ENCODE assay signal across 15 cellular contexts in the genomic region with DNA sequence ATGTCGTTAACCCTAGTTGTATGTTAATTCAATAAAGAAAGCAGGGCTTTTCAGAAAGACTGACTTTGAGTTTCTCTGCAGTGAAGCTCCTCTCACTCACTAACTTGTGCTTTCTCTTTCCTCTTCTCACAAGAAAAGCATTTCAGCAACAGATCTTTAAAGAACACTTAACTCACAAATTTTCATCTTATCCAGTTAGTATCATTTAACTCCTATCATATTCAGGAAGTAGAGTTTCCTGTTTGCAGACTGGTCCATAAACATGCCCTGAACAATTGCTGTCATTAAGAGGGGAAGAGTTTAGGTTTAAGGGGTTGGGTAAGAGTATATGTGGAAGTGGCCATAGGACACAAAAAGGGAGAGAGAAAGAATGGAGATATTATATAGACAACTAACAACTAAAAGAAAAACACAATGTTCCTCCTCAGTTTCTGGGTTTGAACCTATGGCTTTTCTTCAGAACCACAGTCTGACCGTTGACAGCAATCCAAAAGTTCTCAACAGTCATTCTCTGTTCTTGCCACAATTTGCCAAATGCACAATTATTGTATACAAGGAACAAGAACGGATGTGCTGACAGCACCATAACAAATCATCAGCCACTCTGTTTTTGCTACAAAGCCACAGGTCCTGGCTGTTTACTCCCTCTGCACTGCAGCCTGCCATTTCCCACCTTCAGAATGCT.
DNase-seq lines count a peak whose midpoint lies in the region; ATAC-seq and TF ChIP-seq lines count a peak whose summit lies in the region.
"Had no signal": no experiment of that assay in that cellular context is flagged by ENCODE, and none has a peak within 500 bp of the region (broad histone marks: within the 10 kb centered on the region; RNA-seq: fewer than 3 reads in every experiment).

No MANE protein-coding gene starts in this region.

- no peak for DNase-seq in CD14-positive monocyte (ENCODE audit: low spot score)
- DNase-seq in MV-4-11 (lab: John Stamatoyannopoulos, UW) = peak; percentile 90
- peak; percentile 61 for DNase-seq in choroid plexus epithelial cell (ENCODE audit: low read depth)
- no peak for DNase-seq in naive thymus-derived CD4-positive, alpha-beta T cell
- no peak for DNase-seq in putamen (ENCODE audit: low spot score)
- no peak for DNase-seq in foreskin fibroblast
- DNase-seq: activated CD8-positive, alpha-beta memory T cell treated with anti-CD3 and anti-CD28 coated beads for 24 hours; aorta; NCI-H1092; NCI-H526; posterior cingulate gyrus had no signal

- H3K36me3 Mint-ChIP-seq in CD14-positive monocyte = peaks cover 41 to 57% of the 10 kb centered on the region in 2 donors
- peaks cover 4 to 53% (median 12%) of the 10 kb centered on the region in 5 donors for H3K36me3 Mint-ChIP-seq in naive thymus-derived CD4-positive, alpha-beta T cell

- ATAC-seq in naive thymus-derived CD4-positive, alpha-beta T cell = no peak
- ATAC-seq in GM18907 (IDR thresholded peaks at IDR 0.05; ENCODE audit: unreplicated experiment) (no peak), HG03280 (IDR thresholded peaks at IDR 0.05; ENCODE audit: unreplicated experiment) (no peak)

- H3K4me3 ChIP-seq in choroid plexus epithelial cell (ENCODE audit: low read depth, low read length) (no peak overlapping the region), foreskin fibroblast (ENCODE audit: low read depth in 1 of 2, low read length in 2 of 2) (no peak overlapping the region)
- no peak overlapping the region for H3K4me3 ChIP-seq in naive thymus-derived CD4-positive, alpha-beta T cell (ENCODE audit: low read length)
- H3K4me3 ChIP-seq: thoracic aorta had no signal

- no peaks in the 10 kb centered on the region for H3K27me3 ChIP-seq in naive thymus-derived CD4-positive, alpha-beta T cell (ENCODE audit: control insufficient read depth in 2 of 2, insufficient read depth in 2 of 2, low read length in 2 of 2)

- no peak overlapping the region for H3K27ac ChIP-seq in naive thymus-derived CD4-positive, alpha-beta T cell (ENCODE audit: low read depth, low read length)
- H3K27ac ChIP-seq: epithelial cell of prostate had no signal

- CTCF ChIA-PET in naive thymus-derived CD4-positive, alpha-beta T cell (lab: Charles Lee) = interaction anchor here (1.4 to 1.8 kb wide), 2 partner anchors 110 to 112 kb away, joined by 8 to 9 read pairs; no protein-coding TSS in a partner anchor

- intact Hi-C loops in CD14-positive monocyte (cut with micrococcal nuclease) = no loop called here
- intact Hi-C loops in naive thymus-derived CD4-positive, alpha-beta T cell (cut with micrococcal nuclease) = no loop called here

- no peaks in the 10 kb centered on the region for H3K27me3 Mint-ChIP-seq in CD14-positive monocyte (ENCODE audit: low read depth in 3 of 3)
- no peaks in the 10 kb centered on the region for H3K27me3 Mint-ChIP-seq in naive thymus-derived CD4-positive, alpha-beta T cell

- no peaks in the 10 kb centered on the region for H3K9me3 ChIP-seq in naive thymus-derived CD4-positive, alpha-beta T cell (ENCODE audit: control insufficient read depth in 2 of 3, low read length in 3 of 3)
- H3K9me3 ChIP-seq: thoracic aorta had no signal

- H3K9me3 Mint-ChIP-seq in CD14-positive monocyte = no peaks in the 10 kb centered on the region
- H3K9me3 Mint-ChIP-seq in naive thymus-derived CD4-positive, alpha-beta T cell = no peaks in the 10 kb centered on the region

- peak overlapping the region in 1 of 2 donors; percentile 17 for H3K4me3 Mint-ChIP-seq in CD14-positive monocyte
- peak overlapping the region in 1 of 10 donors; percentile 19 for H3K4me3 Mint-ChIP-seq in naive thymus-derived CD4-positive, alpha-beta T cell

- TF ChIP-seq CTCF in CD14-positive monocyte (IDR thresholded peaks at IDR 0.05) (no peak), choroid plexus epithelial cell (conservative IDR thresholded peaks at IDR 0.05; ENCODE audit: low read depth, low read length) (no peak), foreskin fibroblast (IDR thresholded peaks at IDR 0.05; ENCODE audit: low read depth, low read length) (no peak)

- peaks cover 5 to 68% (median 17%) of the 10 kb centered on the region in 3 experiments for H3K36me3 ChIP-seq in naive thymus-derived CD4-positive, alpha-beta T cell (ENCODE audit: control insufficient read depth in 2 of 3, insufficient read depth in 3 of 3, low read length in 3 of 3)
- H3K36me3 ChIP-seq: thoracic aorta had no signal

- POLR2A ChIA-PET in naive thymus-derived CD4-positive, alpha-beta T cell (lab: Charles Lee) = no interaction called here

- peak overlapping the region; percentile 50 to 80 (median 65) for H3K27ac Mint-ChIP-seq in CD14-positive monocyte
- H3K27ac Mint-ChIP-seq in naive thymus-derived CD4-positive, alpha-beta T cell = peak overlapping the region in 8 of 9 donors; percentile 9 to 75 (median 42)

- peaks cover 50% of the 10 kb centered on the region for H3K4me1 Mint-ChIP-seq in CD14-positive monocyte
- peaks cover 9 to 19% (median 15%) of the 10 kb centered on the region in 7 donors for H3K4me1 Mint-ChIP-seq in naive thymus-derived CD4-positive, alpha-beta T cell

- no peaks in the 10 kb centered on the region for H3K4me1 ChIP-seq in naive thymus-derived CD4-positive, alpha-beta T cell (ENCODE audit: control insufficient read depth in 2 of 2, insufficient read depth in 2 of 2, low read length in 2 of 2)

Comparison
In these comparisons a context has a peak if more than half of its experiments do, and no peak if none do; other contexts are left out.
1. DNase-seq: peak in MV-4-11 (single experiment) and choroid plexus epithelial cell (single experiment); none in CD14-positive monocyte (single experiment), naive thymus-derived CD4-positive, alpha-beta T cell (0 of 9), putamen (single experiment) and foreskin fibroblast (0 of 2).